Comparison of ENCODE assay signal across 22 cellular contexts in genomic region chr11:8028766-8029165, GRCh38. TPM values are rescaled to one million over a fixed set of nuclear protein-coding genes. Genes with fewer than 3 reads are reported as not detected.
"Had no signal": no experiment of that assay in that cellular context is flagged by ENCODE, and none has a peak within 500 bp of the region (broad histone marks: within the 10 kb centered on the region; RNA-seq: fewer than 3 reads in every experiment).

No MANE protein-coding gene starts in this region.

- DNase-seq: activated CD4-positive, alpha-beta T cell treated with anti-CD3 and anti-CD28 coated beads for 36 hours; activated CD4-positive, alpha-beta T cell treated with anti-CD3 and anti-CD28 coated beads, Interleukin-2, amount 50 U/mL, for 1 hour; activated naive CD8-positive, alpha-beta T cell treated with anti-CD3 and anti-CD28 coated beads, Interleukin-2, amount 50 U/mL, for 24 hours; activated T-cell treated with anti-CD3 and anti-CD28 coated beads, Interleukin-2, amount 50 U/mL, for 1 hour; amniotic stem cell; body of pancreas; central memory CD4-positive, alpha-beta T cell; Kasumi-1; NCI-H1048; NCI-H146; NCI-H187 treated with DMSO at 0.1 percent for 48 hours; NCI-H2081 treated with DMSO at 0.1 percent for 48 hours; NCI-H446; NCI-H524; Right ventricle myocardium superior; SJCRH30; SK-N-SH; T-helper 1 cell had no signal

- H3K27ac Mint-ChIP-seq: activated CD4-positive, alpha-beta T cell treated with anti-CD3 and anti-CD28 coated beads for 36 hours; activated naive CD4-positive, alpha-beta T cell treated with anti-CD3 and anti-CD28 coated beads, Interleukin-2, amount 50 U/mL, for 72 hours; activated naive CD8-positive, alpha-beta T cell treated with anti-CD3 and anti-CD28 coated beads, Interleukin-2, amount 50 U/mL, for 24 hours had no signal

- H3K9me3 ChIP-seq: ascending aorta, body of pancreas, SJCRH30, SK-N-SH had no signal

- H3K4me3 Mint-ChIP-seq: activated CD4-positive, alpha-beta T cell treated with anti-CD3 and anti-CD28 coated beads for 36 hours; activated naive CD8-positive, alpha-beta T cell treated with anti-CD3 and anti-CD28 coated beads, Interleukin-2, amount 50 U/mL, for 24 hours had no signal

- H3K9me3 Mint-ChIP-seq: activated naive CD4-positive, alpha-beta T cell treated with anti-CD3 and anti-CD28 coated beads, Interleukin-2, amount 50 U/mL, for 72 hours; activated naive CD8-positive, alpha-beta T cell treated with anti-CD3 and anti-CD28 coated beads, Interleukin-2, amount 50 U/mL, for 24 hours had no signal

- H3K4me3 ChIP-seq: ascending aorta, body of pancreas, K562, SJCRH30 had no signal

- H3K36me3 Mint-ChIP-seq: activated naive CD4-positive, alpha-beta T cell treated with anti-CD3 and anti-CD28 coated beads, Interleukin-2, amount 50 U/mL, for 72 hours had no signal

- H3K27me3 ChIP-seq: ascending aorta, SJCRH30 had no signal

- H3K27ac ChIP-seq: ascending aorta, body of pancreas, SJCRH30, VCaP had no signal

- H3K36me3 ChIP-seq: ascending aorta, SJCRH30 had no signal

RNA-seq across cellular contexts. Expression of gene TUB, which starts 52.2 kb away (rescaled TPM):
- total RNA-seq: K562 had no signal
